In the genomic region with DNA sequence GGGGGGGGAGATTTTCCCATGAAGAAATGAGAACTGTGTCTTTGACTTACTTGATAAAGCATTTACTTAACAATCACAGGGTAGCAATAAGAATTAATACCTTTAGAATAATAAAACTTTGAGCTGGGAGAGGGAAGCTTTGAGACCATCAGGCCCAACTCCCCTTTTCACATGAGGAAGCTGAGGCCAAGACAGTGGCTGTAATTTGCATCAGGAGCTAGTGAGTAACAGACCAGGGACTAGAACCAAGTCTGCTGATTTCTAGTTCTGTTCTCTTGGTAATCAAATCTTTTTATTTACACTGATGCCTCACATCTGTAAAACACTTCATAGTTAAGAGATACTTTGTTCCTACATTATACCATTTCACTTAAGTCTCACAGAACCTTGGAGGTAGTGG, we compare ENCODE assay signal across 20 cellular contexts. TPM values are rescaled to one million over a fixed set of nuclear protein-coding genes. Genes with fewer than 3 reads are reported as not detected.
DNase-seq lines count a peak whose midpoint lies in the region; ATAC-seq and TF ChIP-seq lines count a peak whose summit lies in the region.
"Had no signal": no experiment of that assay in that cellular context is flagged by ENCODE, and none has a peak within 500 bp of the region (broad histone marks: within the 10 kb centered on the region; RNA-seq: fewer than 3 reads in every experiment).

No MANE protein-coding gene starts in this region.

- H4K91ac ChIP-seq in IMR-90 (ENCODE audit: insufficient read depth, low read depth, low read length): peak overlapping the region; percentile 32; the same call in 1 of the 2 replicates

- H2AK9ac ChIP-seq in IMR-90 (replicated peaks; ENCODE audit: low read depth, low read length, poor library complexity): no peak overlapping the region

- H3K4me1 Mint-ChIP-seq in GM23338: peaks cover 31% of the 10 kb centered on the region
- H3K4me1 Mint-ChIP-seq in activated T-helper 2 cell treated with anti-CD3 and anti-CD28 coated beads, Interferon-gamma antibody, Interleukin-2, Interleukin-4, amounts not matched to agents 10 μg/mL and 5 μg/mL and 100 μg/mL, durations not matched to agents 14 hours and 24 hours and 36 hours (ENCODE audit: low read depth): no peaks in the 10 kb centered on the region
- H3K4me1 Mint-ChIP-seq in CD4-positive, alpha-beta T cell (ENCODE audit: low read depth): no peaks in the 10 kb centered on the region
- H3K4me1 Mint-ChIP-seq: B cell; CD4-positive, alpha-beta memory T cell had no signal

- no peaks in the 10 kb centered on the region for H3K9me2 ChIP-seq in GM23338 (ENCODE audit: insufficient read depth)

- H2AK5ac ChIP-seq in IMR-90 (ENCODE audit: low read depth, low read length): no peak overlapping the region

- in situ Hi-C loops in IMR-90 (cut with MboI; ENCODE audit: low sequenced_read_pairs): no loop called here

- H3K4me3 Mint-ChIP-seq in GM23338: no peak overlapping the region
- H3K4me3 Mint-ChIP-seq in activated T-helper 2 cell treated with anti-CD3 and anti-CD28 coated beads, Interferon-gamma antibody, Interleukin-2, Interleukin-4, amounts not matched to agents 10 μg/mL and 5 μg/mL and 100 μg/mL, durations not matched to agents 14 hours and 24 hours and 36 hours (ENCODE audit: low read depth): no peak overlapping the region
- H3K4me3 Mint-ChIP-seq in CD4-positive, alpha-beta T cell: no peak overlapping the region
- H3K4me3 Mint-ChIP-seq: B cell; CD14-positive monocyte; CD4-positive, alpha-beta memory T cell had no signal

- H2AFZ ChIP-seq in GM23338 (no peak overlapping the region), IMR-90 (replicated peaks; ENCODE audit: low read length, poor library complexity) (no peak overlapping the region)

- peaks cover 1% of the 10 kb centered on the region; the same call in 2 of the 3 replicates for H3K36me3 Mint-ChIP-seq in GM23338 (ENCODE audit: low read depth)
- no peaks in the 10 kb centered on the region for H3K36me3 Mint-ChIP-seq in activated T-helper 2 cell treated with anti-CD3 and anti-CD28 coated beads, Interferon-gamma antibody, Interleukin-2, Interleukin-4, amounts not matched to agents 10 μg/mL and 5 μg/mL and 100 μg/mL, durations not matched to agents 14 hours and 24 hours and 36 hours (ENCODE audit: low read depth)
- no peaks in the 10 kb centered on the region for H3K36me3 Mint-ChIP-seq in CD4-positive, alpha-beta T cell (ENCODE audit: low read depth)
- H3K36me3 Mint-ChIP-seq: CD14-positive monocyte had no signal

- POLR2A ChIA-PET in IMR-90 (lab: Charles Lee; ENCODE audit: unreplicated experiment): no interaction called here
- POLR2A ChIA-PET in CD4-positive, alpha-beta T cell (lab: Charles Lee): no interaction called here

- peak overlapping the region in 1 of 2 experiments; percentile 63; a peak in 2 of 4 replicates for H4K8ac ChIP-seq in IMR-90 (ENCODE audit: low read depth in 2 of 2, low read length in 2 of 2)

- peaks cover 28% of the 10 kb centered on the region for H3K4me1 ChIP-seq in GM23338 (ENCODE audit: insufficient read depth)
- H3K4me1 ChIP-seq in IMR-90 (ENCODE audit: control insufficient read depth, insufficient read depth, low read length): peaks cover 7% of the 10 kb centered on the region; the same call in 1 of the 2 replicates
- H3K4me1 ChIP-seq in iPS-18a (ENCODE audit: control insufficient read depth, low read depth, low read length): peaks cover 30% of the 10 kb centered on the region
- H3K4me1 ChIP-seq in thyroid gland: peaks cover 0 to 15% of the 10 kb centered on the region in 2 donors
- H3K4me1 ChIP-seq: A549; BLaER1 treated with 17β-estradiol and CSF1 and Interleukin-3, amounts not matched to agents 10 nM and 100 nM had no signal

- no peak for TF ChIP-seq CTCF in GM23338 (conservative IDR thresholded peaks at IDR 0.05; ENCODE audit: low read depth in 2 of 2)
- no peak for TF ChIP-seq CTCF in IMR-90 (conservative IDR thresholded peaks at IDR 0.05; ENCODE audit: low read depth, low read length)
- TF ChIP-seq CTCF in thyroid gland (IDR thresholded peaks at IDR 0.05): no peak
- TF ChIP-seq CTCF in CD4-positive, alpha-beta T cell (IDR thresholded peaks at IDR 0.05): no peak

- no TSS peak for BruUV-seq in IMR-90 (replicated peaks; lab: Mats Ljungman, UMichigan)

- no peaks in the 10 kb centered on the region for H3K79me2 ChIP-seq in GM23338 (replicated peaks; ENCODE audit: insufficient read depth)

- H3K27ac Mint-ChIP-seq in GM23338: no peak overlapping the region
- no peak overlapping the region for H3K27ac Mint-ChIP-seq in activated T-helper 2 cell treated with anti-CD3 and anti-CD28 coated beads, Interferon-gamma antibody, Interleukin-2, Interleukin-4, amounts not matched to agents 10 μg/mL and 5 μg/mL and 100 μg/mL, durations not matched to agents 14 hours and 24 hours and 36 hours
- no peak overlapping the region for H3K27ac Mint-ChIP-seq in CD4-positive, alpha-beta T cell
- H3K27ac Mint-ChIP-seq: B cell; CD14-positive monocyte; CD4-positive, alpha-beta memory T cell had no signal

- CTCF ChIA-PET in IMR-90 (lab: Yijun Ruan, JAX): interaction anchor here (0.9 kb wide), 1 partner anchor 185 kb away, joined by 4 read pairs; no protein-coding TSS in a partner anchor
- CTCF ChIA-PET in CD4-positive, alpha-beta T cell (lab: Charles Lee): no interaction called here

- TF ChIP-seq POLR2A in IMR-90 (IDR thresholded peaks at IDR 0.05; ENCODE audit: low read depth, low read length) (no peak), thyroid gland (IDR thresholded peaks at IDR 0.05) (no peak)

- H3K27me3 ChIP-seq in GM23338 (ENCODE audit: insufficient read depth) (no peaks in the 10 kb centered on the region), IMR-90 (ENCODE audit: control insufficient read depth, insufficient read depth, low read length) (no peaks in the 10 kb centered on the region), iPS-18a (ENCODE audit: control insufficient read depth, insufficient read depth, low read length) (no peaks in the 10 kb centered on the region), thyroid gland (no peaks in the 10 kb centered on the region)
- H3K27me3 ChIP-seq in CD4-positive, alpha-beta T cell (ENCODE audit: control insufficient read depth, insufficient read depth, low read length): no peaks in the 10 kb centered on the region
- H3K27me3 ChIP-seq: BLaER1 treated with 17β-estradiol and CSF1 and Interleukin-3, amounts not matched to agents 10 nM and 100 nM had no signal

- TF ChIP-seq RAD21 in IMR-90 (IDR thresholded peaks at IDR 0.05; ENCODE audit: low read length): no peak

- H3K9me1 ChIP-seq in IMR-90 (ENCODE audit: insufficient read depth, low read length): peaks cover 9% of the 10 kb centered on the region

- H4K20me1 ChIP-seq in GM23338 (replicated peaks; ENCODE audit: insufficient read depth): no peaks in the 10 kb centered on the region
- H4K20me1 ChIP-seq in IMR-90 (ENCODE audit: insufficient read depth, low read length): peaks cover 3% of the 10 kb centered on the region; the same call in 1 of the 2 replicates
- H4K20me1 ChIP-seq: BLaER1 treated with 17β-estradiol and CSF1 and Interleukin-3, amounts not matched to agents 10 nM and 100 nM had no signal

- no peak overlapping the region for H3K9ac ChIP-seq in IMR-90 (ENCODE audit: low read depth, low read length)
- H3K9ac ChIP-seq in iPS-18a (ENCODE audit: low read length): peak overlapping the region; percentile 15
- H3K9ac ChIP-seq: BLaER1 treated with 17β-estradiol and CSF1 and Interleukin-3, amounts not matched to agents 10 nM and 100 nM had no signal

- no peak overlapping the region for H3K4me2 ChIP-seq in GM23338
- H3K4me2 ChIP-seq in IMR-90 (ENCODE audit: low read depth, low read length): no peak overlapping the region
- H3K4me2 ChIP-seq: A549; BLaER1 treated with 17β-estradiol and CSF1 and Interleukin-3, amounts not matched to agents 10 nM and 100 nM had no signal

- 0 out of 2 replicates have a peak overlapping the region, but pooled peaks have one; percentile 40 for H3K14ac ChIP-seq in IMR-90 (replicated peaks; ENCODE audit: low read depth, low read length)

- H2BK5ac ChIP-seq in IMR-90 (ENCODE audit: low read depth, low read length, poor library complexity, severe bottlenecking): peak overlapping the region; percentile 41

- peak overlapping the region; percentile 47; the same call in 1 of the 3 replicates for H2BK15ac ChIP-seq in IMR-90 (ENCODE audit: low read depth, low read length)

- H3K79me1 ChIP-seq in IMR-90 (ENCODE audit: low read depth in 1 of 2, low read length in 2 of 2): peaks cover 0 to 20% of the 10 kb centered on the region in 2 experiments; a peak in 3 of 4 replicates

- peak overlapping the region; percentile 64; the same call in 1 of the 2 replicates for H2BK120ac ChIP-seq in IMR-90 (ENCODE audit: low read depth, low read length)

- peak; percentile 56 for ATAC-seq in GM23338
- ATAC-seq in IMR-90 (ENCODE audit: low read depth): no peak
- ATAC-seq in CD4-positive, alpha-beta T cell (ENCODE audit: poor library complexity): no peak
- ATAC-seq: A549 had no signal

- no peak overlapping the region for H3K56ac ChIP-seq in IMR-90 (ENCODE audit: extremely low read depth, insufficient read depth, low read length)

- H3K36me3 ChIP-seq in GM23338 (ENCODE audit: insufficient read depth) (no peaks in the 10 kb centered on the region), IMR-90 (ENCODE audit: control insufficient read depth, insufficient read depth, low read length) (peaks cover 10% of the 10 kb centered on the region), iPS-18a (ENCODE audit: control insufficient read depth, low read depth, low read length) (no peaks in the 10 kb centered on the region), thyroid gland (no peaks in the 10 kb centered on the region)
- H3K36me3 ChIP-seq: HAP-1 had no signal

- H3K4me3 ChIP-seq in GM23338: no peak overlapping the region
- no peak overlapping the region for H3K4me3 ChIP-seq in IMR-90 (ENCODE audit: insufficient read depth, low read depth, low read length)
- no peak overlapping the region for H3K4me3 ChIP-seq in iPS-18a (ENCODE audit: low read length)
- no peak overlapping the region for H3K4me3 ChIP-seq in thyroid gland (replicated peaks in 1 of 3)
- H3K4me3 ChIP-seq: A549; BLaER1 treated with 17β-estradiol and CSF1 and Interleukin-3, amounts not matched to agents 10 nM and 100 nM; HAP-1 had no signal

- no peaks in the 10 kb centered on the region for H3K9me3 ChIP-seq in IMR-90 (ENCODE audit: control insufficient read depth, insufficient read depth, low read length)
- no peaks in the 10 kb centered on the region for H3K9me3 ChIP-seq in iPS-18a (ENCODE audit: control insufficient read depth, low read depth, low read length)
- no peaks in the 10 kb centered on the region for H3K9me3 ChIP-seq in thyroid gland
- no peaks in the 10 kb centered on the region for H3K9me3 ChIP-seq in CD4-positive, alpha-beta T cell (ENCODE audit: control insufficient read depth, low read length)
- H3K9me3 ChIP-seq: A549; BLaER1 treated with 17β-estradiol and CSF1 and Interleukin-3, amounts not matched to agents 10 nM and 100 nM; HAP-1 had no signal

- H3K27ac ChIP-seq in GM23338 (ENCODE audit: low read depth) (no peak overlapping the region), IMR-90 (ENCODE audit: insufficient read depth, low read length) (no peak overlapping the region), iPS-18a (ENCODE audit: low read length) (no peak overlapping the region), thyroid gland (peak overlapping the region; percentile 11 to 88 (median 18))
- no peak overlapping the region for H3K27ac ChIP-seq in CD4-positive, alpha-beta T cell (ENCODE audit: low read depth, low read length)
- H3K27ac ChIP-seq: A549; BLaER1 treated with 17β-estradiol and CSF1 and Interleukin-3, amounts not matched to agents 10 nM and 100 nM had no signal

- no peak overlapping the region for H3K23ac ChIP-seq in IMR-90 (ENCODE audit: low read depth, low read length)

- dilution Hi-C loops in IMR-90 (cut with HindIII; ENCODE audit: low sequenced_read_pairs, unreplicated experiment): no loop called here

- H3F3A ChIP-seq in GM23338 (replicated peaks; ENCODE audit: low read depth): no peaks in the 10 kb centered on the region

- DNase-seq in GM23338 (ENCODE audit: low spot score) (peak; percentile 17), IMR-90 (no peak), thyroid gland (no peak)
- DNase-seq in activated naive CD4-positive, alpha-beta T cell (lab: John Stamatoyannopoulos, UW): no peak
- no peak for DNase-seq in activated T-helper 2 cell treated with anti-CD3 and anti-CD28 coated beads, Interferon-gamma antibody, Interleukin-2, Interleukin-4, amounts not matched to agents 10 μg/mL and 5 μg/mL and 100 μg/mL, durations not matched to agents 14 hours and 24 hours and 36 hours (ENCODE audit: low spot score)
- DNase-seq in CD4-positive, alpha-beta T cell: no peak
- DNase-seq: 8988T; ACHN; Calu3; CD4-positive, alpha-beta memory T cell; COR-L47; DMS53; GF-D8; GOT3 had no signal

- H4K5ac ChIP-seq in IMR-90 (ENCODE audit: low read depth, low read length): peak overlapping the region; percentile 65; the same call in 1 of the 2 replicates

- peak overlapping the region; percentile 52; the same call in 1 of the 2 replicates for H3K18ac ChIP-seq in IMR-90 (ENCODE audit: low read depth, low read length)

- H3K27me3 Mint-ChIP-seq in GM23338 (ENCODE audit: insufficient read depth, low read depth, poor library complexity): no peaks in the 10 kb centered on the region
- peaks cover 3% of the 10 kb centered on the region for H3K27me3 Mint-ChIP-seq in activated T-helper 2 cell treated with anti-CD3 and anti-CD28 coated beads, Interferon-gamma antibody, Interleukin-2, Interleukin-4, amounts not matched to agents 10 μg/mL and 5 μg/mL and 100 μg/mL, durations not matched to agents 14 hours and 24 hours and 36 hours (ENCODE audit: low read depth)
- no peaks in the 10 kb centered on the region for H3K27me3 Mint-ChIP-seq in CD4-positive, alpha-beta T cell
- H3K27me3 Mint-ChIP-seq: B cell; CD4-positive, alpha-beta memory T cell had no signal

- H3K4ac ChIP-seq in IMR-90 (ENCODE audit: low read depth, low read length): peak overlapping the region; percentile 60; the same call in 1 of the 2 replicates

- H3K9me3 Mint-ChIP-seq in GM23338: no peaks in the 10 kb centered on the region
- H3K9me3 Mint-ChIP-seq in activated T-helper 2 cell treated with anti-CD3 and anti-CD28 coated beads, Interferon-gamma antibody, Interleukin-2, Interleukin-4, amounts not matched to agents 10 μg/mL and 5 μg/mL and 100 μg/mL, durations not matched to agents 14 hours and 24 hours and 36 hours: no peaks in the 10 kb centered on the region
- no peaks in the 10 kb centered on the region for H3K9me3 Mint-ChIP-seq in CD4-positive, alpha-beta T cell
- H3K9me3 Mint-ChIP-seq: CD14-positive monocyte; CD4-positive, alpha-beta memory T cell had no signal

- peak overlapping the region; percentile 84 for H2BK20ac ChIP-seq in IMR-90 (ENCODE audit: low read depth, low read length)

- intact Hi-C loops in IMR-90 (cut with micrococcal nuclease): no loop called here
- intact Hi-C loops in thyroid gland (cut with DNase I): no loop called here
- intact Hi-C loops in activated T-helper 2 cell treated with anti-CD3 and anti-CD28 coated beads, Interferon-gamma antibody, Interleukin-2, Interleukin-4, amounts not matched to agents 10 μg/mL and 5 μg/mL and 100 μg/mL, durations not matched to agents 14 hours and 24 hours and 36 hours (cut with micrococcal nuclease): no loop called here
- intact Hi-C loops in CD4-positive, alpha-beta T cell (cut with DNase I, micrococcal nuclease): no loop called here

RNA-seq across cellular contexts. Expression of a gene that starts 28.7 kb away (rescaled TPM):
- total RNA-seq in GM23338 (2014; rRNA removed; shearing (Covaris generic)): 10.5 and 15.0 TPM in 2 replicates
- polyA plus RNA-seq in GM23338 (2016; fragmentation: Nextera tagmentation; extraction: Ambion mirVana): 7.1 and 7.5 TPM in 2 replicates
- total RNA-seq in IMR-90 (2012; rRNA removed): 48.0 and 48.9 TPM in 2 replicates
- polyA plus RNA-seq in IMR-90 (2012; rRNA removed): 75.9 and 84.2 TPM in 2 replicates
- 21.1 and 38.5 TPM in 2 replicates for polyA plus RNA-seq in IMR-90 (2012; cell fraction: cytosol; rRNA removed)
- polyA plus RNA-seq in IMR-90 (2012; cell fraction: nucleus; rRNA removed; ENCODE audit: low replicate concordance): 29.6 and 115 TPM in 2 replicates
- 100 to 1,000 TPM in 1 of 4 donors, 10 to 100 TPM in 3; 51.4 to 118 (median 68.0) TPM for total RNA-seq in thyroid gland
- 2.1 and 3.1 TPM in 2 replicates for total RNA-seq in activated T-helper 2 cell treated with anti-CD3 and anti-CD28 coated beads, Interferon-gamma antibody, Interleukin-2, Interleukin-4, amounts not matched to agents 10 μg/mL and 5 μg/mL and 100 μg/mL, durations not matched to agents 14 hours and 24 hours and 36 hours
- 1 to 10 TPM; 1.6 to 2.1 TPM for total RNA-seq in CD4-positive, alpha-beta T cell

Comparison
In these comparisons a context has a peak if more than half of its experiments do, and no peak if none do; other contexts are left out.
1. H3K27ac ChIP-seq: peak in thyroid gland (3 of 3); none in GM23338 (single experiment), IMR-90 (single experiment), iPS-18a (single experiment) and CD4-positive, alpha-beta T cell (single experiment).